In the genomic region with DNA sequence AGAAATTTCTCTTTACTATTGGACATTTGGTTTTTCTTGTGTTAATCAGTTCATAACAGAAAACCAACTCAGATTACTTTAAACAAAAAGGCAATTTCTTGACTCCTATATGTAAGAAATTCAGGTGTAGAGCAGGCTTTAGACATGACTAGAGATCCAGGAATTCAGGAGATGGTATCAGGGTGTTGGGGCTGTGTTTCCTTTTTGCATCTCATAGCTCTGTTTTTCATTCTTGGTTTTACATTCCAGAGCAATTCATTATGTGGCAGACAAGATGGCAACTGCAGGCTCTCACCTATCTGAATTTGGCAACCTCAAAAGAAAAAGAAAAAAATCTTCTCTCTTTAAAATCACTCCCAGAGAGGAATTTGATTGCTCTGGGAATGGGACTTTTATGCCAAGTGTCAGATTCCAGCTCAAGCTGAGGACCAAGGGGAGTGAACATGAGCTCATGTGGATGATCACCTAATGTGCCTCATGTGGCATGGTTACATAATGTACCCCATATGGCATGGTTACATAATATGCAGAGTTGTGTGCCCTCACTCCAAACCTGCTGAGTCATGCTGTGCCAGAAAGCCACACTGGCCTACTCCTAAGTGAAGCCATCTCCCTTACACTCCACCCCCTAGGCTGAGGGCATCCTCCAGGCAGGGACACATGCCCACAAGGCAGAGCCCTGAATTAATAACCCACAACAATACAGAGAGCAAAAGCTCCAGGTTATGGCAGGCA, we compare ENCODE assay signal across 15 cellular contexts.
DNase-seq lines count a peak whose midpoint lies in the region; ATAC-seq and TF ChIP-seq lines count a peak whose summit lies in the region.
"Had no signal": no experiment of that assay in that cellular context is flagged by ENCODE, and none has a peak within 500 bp of the region (broad histone marks: within the 10 kb centered on the region; RNA-seq: fewer than 3 reads in every experiment).

No MANE protein-coding gene starts in this region.

- peak; percentile 15 for DNase-seq in GM04503 (ENCODE audit: low read depth)
- DNase-seq in NCI-H2171 (lab: John Stamatoyannopoulos, UW): peak; percentile 76
- peak; percentile 57 for DNase-seq in epithelial cell of esophagus (ENCODE audit: low read depth)
- DNase-seq in sciatic nerve (ENCODE audit: low spot score): no peak
- DNase-seq in islet precursor cell: no peak
- DNase-seq in progenitor cell of endocrine pancreas (ENCODE audit: low spot score, unreplicated experiment): no peak
- DNase-seq in GOT3 (lab: John Stamatoyannopoulos, UW): no peak
- DNase-seq: activated CD8-positive, alpha-beta T cell treated with anti-CD3 and anti-CD28 coated beads, Interleukin-2, amount 10 ng/mL, durations not matched to agents 7 days and 5 days; CD4-positive, alpha-beta T cell; NCI-H1417; NCI-H510A treated with DMSO at 0.1 percent for 48 hours; right lobe of liver had no signal

- H3K9me3 Mint-ChIP-seq in progenitor cell of endocrine pancreas (ENCODE audit: low read depth): peaks cover 4% of the 10 kb centered on the region

- intact Hi-C loops in sciatic nerve (cut with DNase I): no loop called here

- H3K4me1 Mint-ChIP-seq in progenitor cell of endocrine pancreas (ENCODE audit: low read depth): peaks cover 2% of the 10 kb centered on the region
- H3K4me1 Mint-ChIP-seq: neural progenitor cell had no signal

- peak; percentile 34 for ATAC-seq in sciatic nerve
- ATAC-seq: activated CD8-positive, alpha-beta T cell treated with anti-CD3 and anti-CD28 coated beads, Interleukin-2, amount 10 ng/mL, durations not matched to agents 7 days and 5 days; GM12878 had no signal

- no peak for TF ChIP-seq CTCF in epithelial cell of esophagus (IDR thresholded peaks at IDR 0.05; ENCODE audit: insufficient read depth, low read depth, low read length, missing control alignments)
- no peak for TF ChIP-seq CTCF in progenitor cell of endocrine pancreas (IDR thresholded peaks at IDR 0.05; ENCODE audit: unreplicated experiment)

- no peaks in the 10 kb centered on the region for H3K36me3 Mint-ChIP-seq in progenitor cell of endocrine pancreas (ENCODE audit: insufficient read depth)
- H3K36me3 Mint-ChIP-seq: neural progenitor cell had no signal

- no peak overlapping the region for H3K4me3 ChIP-seq in epithelial cell of esophagus (ENCODE audit: low read length)
- H3K4me3 ChIP-seq: GM12878, neural progenitor cell, right lobe of liver, thoracic aorta had no signal

- no peak overlapping the region for H3K27ac Mint-ChIP-seq in progenitor cell of endocrine pancreas
- H3K27ac Mint-ChIP-seq: activated CD8-positive, alpha-beta T cell treated with anti-CD3 and anti-CD28 coated beads, Interleukin-2, amount 10 ng/mL, durations not matched to agents 7 days and 5 days; CD4-positive, alpha-beta T cell; neural progenitor cell had no signal

- H3K27me3 Mint-ChIP-seq in progenitor cell of endocrine pancreas: no peaks in the 10 kb centered on the region
- H3K27me3 Mint-ChIP-seq: CD4-positive, alpha-beta T cell had no signal

- H3K4me3 Mint-ChIP-seq in progenitor cell of endocrine pancreas (ENCODE audit: low read depth): no peak overlapping the region
- H3K4me3 Mint-ChIP-seq: activated CD8-positive, alpha-beta T cell treated with anti-CD3 and anti-CD28 coated beads, Interleukin-2, amount 10 ng/mL, durations not matched to agents 7 days and 5 days; CD4-positive, alpha-beta T cell; neural progenitor cell had no signal

Comparison
In these comparisons a context has a peak if more than half of its experiments do, and no peak if none do; other contexts are left out.
1. DNase-seq: peak in GM04503 (single experiment), NCI-H2171 (single experiment) and epithelial cell of esophagus (single experiment); none in sciatic nerve (single experiment), islet precursor cell (single experiment), progenitor cell of endocrine pancreas (single experiment) and GOT3 (single experiment).